Comparison of ENCODE assay signal across 14 cellular contexts in the genomic region with DNA sequence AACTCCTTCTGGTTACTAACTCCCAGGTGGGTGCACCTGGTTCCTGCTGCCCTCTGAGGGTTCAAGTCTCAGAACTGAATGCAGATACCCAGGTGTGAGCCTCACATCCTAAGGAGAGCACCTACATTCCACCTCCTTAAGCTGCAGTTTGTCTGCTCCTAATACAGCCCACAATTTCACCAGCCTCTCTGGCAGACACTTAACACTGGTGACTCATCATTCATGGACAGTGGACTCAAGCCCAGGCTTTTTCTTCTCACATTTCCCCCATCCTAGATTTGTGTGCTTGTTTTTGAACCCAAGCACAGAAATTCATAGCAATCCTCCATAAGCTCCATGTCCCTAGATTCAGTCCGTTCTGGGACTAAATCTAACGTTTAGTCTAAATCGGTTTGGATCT. TPM values are rescaled to one million over a fixed set of nuclear protein-coding genes. Genes with fewer than 3 reads are reported as not detected.
A peak's percentile ranks its signal among the peaks of the same experiment; 100 is the strongest.
DNase-seq lines count a peak whose midpoint lies in the region; ATAC-seq, FAIRE-seq and TF ChIP-seq lines count a peak whose summit lies in the region.
"Had no signal": no experiment of that assay in that cellular context is flagged by ENCODE, and none has a peak within 500 bp of the region (broad histone marks: within the 10 kb centered on the region; RNA-seq: fewer than 3 reads in every experiment).

No MANE protein-coding gene starts in this region.

- CTCF ChIA-PET in HepG2 (lab: Yijun Ruan, JAX; ENCODE audit: low intra/inter-chr PET ratio, low total read pairs), result no interaction called here

- DNase-seq in right lobe of liver (no peak), HepG2 (ENCODE audit: low spot score) (no peak), bronchial epithelial cell (ENCODE audit: low read depth) (peak; percentile 82), left lobe of liver (ENCODE audit: low spot score) (no peak), tibial artery (no peak), COR-L47 (lab: John Stamatoyannopoulos, UW) (no peak)
- no peak for DNase-seq in activated CD8-positive, alpha-beta memory T cell treated with anti-CD3 and anti-CD28 coated beads, Interleukin-2, amount 50 U/mL, for 48 hours
- DNase-seq: activated CD4-positive, alpha-beta T cell treated with anti-CD3 and anti-CD28 coated beads, Interleukin-2, amount 50 U/mL, for 4 hours; effector CD4-positive, alpha-beta T cell; HFFc6; naive thymus-derived CD8-positive, alpha-beta T cell; NCI-H748 treated with DMSO at 0.1 percent for 48 hours had no signal

- no TSS peak for BruUV-seq in HepG2 (replicated peaks; lab: Mats Ljungman, UMichigan)

- H3K4me1 ChIP-seq in right lobe of liver, result peaks cover 0 to 13% (median 3%) of the 10 kb centered on the region in 4 donors
- H3K4me1 ChIP-seq in HepG2 (ENCODE audit: insufficient read depth, low read length), result peaks cover 4% of the 10 kb centered on the region
- H3K4me1 ChIP-seq in tibial artery, result peaks cover 0 to 11% (median 1%) of the 10 kb centered on the region in 4 donors

- H3K9me3 ChIP-seq in right lobe of liver (no peaks in the 10 kb centered on the region), HepG2 (ENCODE audit: low read length) (no peaks in the 10 kb centered on the region), tibial artery (no peaks in the 10 kb centered on the region)

- POLR2A ChIA-PET in HepG2 (lab: Yijun Ruan, JAX), result no interaction called here

- in situ Hi-C loops in HepG2 (cut with HindIII; ENCODE audit: extremely low pct_ligation_motif_present, low pct_unique_long_range_greater_than_20kb), result loop anchor here (10.0 to 25.0 kb wide), 3 partner anchors 683 to 1370 kb away; no protein-coding TSS in a partner anchor

- H3K27ac ChIP-seq in right lobe of liver (no peak overlapping the region), HepG2 (ENCODE audit: extremely low read length, insufficient read depth, low read length) (no peak overlapping the region), tibial artery (no peak overlapping the region)

- FAIRE-seq in HepG2 (lab: Jason Lieb, UNC), result no peak
- FAIRE-seq in bronchial epithelial cell (lab: Jason Lieb, UNC), result peak; percentile 58
- FAIRE-seq: GM19239 had no signal

- no peak for TF ChIP-seq RAD21 in HepG2 (CRISPR knock-in tag; IDR thresholded peaks at IDR 0.05)

- no peaks in the 10 kb centered on the region for H3K79me2 ChIP-seq in HepG2 (ENCODE audit: insufficient read depth, low read length)

- 60% methylated on average over 1 of the region's 3 CpGs for WGBS in right lobe of liver (ENCODE audit: insufficient coverage, low coverage, low lambda C conversion rate, missing lambda C conversion rate)
- WGBS in HepG2 (ENCODE audit: low lambda C conversion rate), result 41% methylated on average over 3 of the region's 3 CpGs

- TF ChIP-seq CTCF in right lobe of liver (IDR thresholded peaks at IDR 0.05), result no peak
- TF ChIP-seq CTCF in HepG2 (CRISPR knock-in tag; IDR thresholded peaks at IDR 0.05), result no peak
- TF ChIP-seq CTCF in bronchial epithelial cell (IDR thresholded peaks at IDR 0.05; ENCODE audit: insufficient read depth, low read length, severe bottlenecking), result no peak
- no peak for TF ChIP-seq CTCF in tibial artery (IDR thresholded peaks at IDR 0.05)

- TF ChIP-seq EP300 in HepG2 (IDR thresholded peaks at IDR 0.05; ENCODE audit: low read depth in 2 of 2, low read length in 2 of 2) (no peak), HepG2 (CRISPR knock-in tag; IDR thresholded peaks at IDR 0.05; ENCODE audit: borderline replicate concordance) (no peak)

- H3K4me2 ChIP-seq in HepG2 (ENCODE audit: low read depth, low read length), result no peak overlapping the region

- TF ChIP-seq POLR2A in right lobe of liver (IDR thresholded peaks at IDR 0.05), result no peak
- no peak for TF ChIP-seq POLR2A in HepG2 (IDR thresholded peaks at IDR 0.05; ENCODE audit: insufficient read depth in 1 of 2, low read depth in 2 of 2, low read length in 2 of 2)

- H2AFZ ChIP-seq in HepG2 (ENCODE audit: low read length), result no peak overlapping the region

- H3K4me3 ChIP-seq in right lobe of liver, result no peak overlapping the region
- H3K4me3 ChIP-seq in HepG2 (replicated peaks in 1 of 3; ENCODE audit: insufficient read depth in 1 of 3, low read depth in 2 of 3, low read length in 3 of 3), result no peak overlapping the region
- no peak overlapping the region for H3K4me3 ChIP-seq in bronchial epithelial cell (ENCODE audit: low read depth, low read length)
- no peak overlapping the region for H3K4me3 ChIP-seq in tibial artery

- H3K9ac ChIP-seq in HepG2 (ENCODE audit: insufficient read depth, low read depth, low read length), result no peak overlapping the region

- H3K36me3 ChIP-seq in right lobe of liver (no peaks in the 10 kb centered on the region), HepG2 (replicated peaks in 1 of 2; ENCODE audit: control insufficient read depth in 1 of 2, insufficient read depth in 2 of 2, low read length in 2 of 2) (no peaks in the 10 kb centered on the region), bronchial epithelial cell (ENCODE audit: control insufficient read depth, insufficient read depth, low read length) (no peaks in the 10 kb centered on the region), tibial artery (no peaks in the 10 kb centered on the region)

- ATAC-seq in right lobe of liver, result peak; percentile 38 to 78 (median 58)
- no peak for ATAC-seq in HepG2
- ATAC-seq in left lobe of liver, result peak; percentile 52
- ATAC-seq in HG02970 (IDR thresholded peaks at IDR 0.05; ENCODE audit: low FRiP score, unreplicated experiment), result no peak
- ATAC-seq: naive thymus-derived CD8-positive, alpha-beta T cell had no signal

- no peaks in the 10 kb centered on the region for H4K20me1 ChIP-seq in HepG2 (ENCODE audit: insufficient read depth, low read length)

- intact Hi-C loops in right lobe of liver (cut with DNase I), result no loop called here
- intact Hi-C loops in HepG2 (cut with micrococcal nuclease; ENCODE audit: unreplicated experiment), result loop anchor here (10.0 kb wide), 1 partner anchor 1103 kb away; no protein-coding TSS in a partner anchor
- intact Hi-C loops in tibial artery (cut with DNase I; ENCODE audit: low total_unique reads), result loop anchor here (10.0 kb wide), 1 partner anchor 1483 kb away; no protein-coding TSS in a partner anchor

- H3K27me3 ChIP-seq in right lobe of liver (no peaks in the 10 kb centered on the region), HepG2 (ENCODE audit: control insufficient read depth in 1 of 2, insufficient read depth in 2 of 2, low read length in 2 of 2) (peaks cover 0 to 3% of the 10 kb centered on the region in 2 experiments; a peak in 2 of 5 replicates), bronchial epithelial cell (ENCODE audit: control insufficient read depth, insufficient read depth, low read length) (no peaks in the 10 kb centered on the region), tibial artery (peaks cover 0 to 4% of the 10 kb centered on the region in 2 donors)

TF ChIP-seq in HepG2, 621 proteins besides CTCF, POLR2A, EP300 and RAD21 (continues in another document):
- no peak for TF ChIP-seq MIER3 (CRISPR knock-in tag; IDR thresholded peaks at IDR 0.05; ENCODE audit: borderline replicate concordance)
- TF ChIP-seq ZNF460 (CRISPR knock-in tag; IDR thresholded peaks at IDR 0.05; ENCODE audit: borderline replicate concordance), result no peak
- no peak for TF ChIP-seq ZNF225 (CRISPR knock-in tag; IDR thresholded peaks at IDR 0.05)
- TF ChIP-seq ZNF256 (CRISPR knock-in tag; conservative IDR thresholded peaks at IDR 0.05), result no peak
- TF ChIP-seq TBP (CRISPR knock-in tag; IDR thresholded peaks at IDR 0.05), result no peak
- no peak for TF ChIP-seq SOX13 (IDR thresholded peaks at IDR 0.05)
- TF ChIP-seq SOX13 (CRISPR knock-in tag; conservative IDR thresholded peaks at IDR 0.05 in 1 of 2, IDR thresholded peaks at IDR 0.05 in 1 of 2), result no peak
- TF ChIP-seq ZMAT3 (CRISPR knock-in tag; conservative IDR thresholded peaks at IDR 0.05), result no peak
- TF ChIP-seq, protein P1, sequence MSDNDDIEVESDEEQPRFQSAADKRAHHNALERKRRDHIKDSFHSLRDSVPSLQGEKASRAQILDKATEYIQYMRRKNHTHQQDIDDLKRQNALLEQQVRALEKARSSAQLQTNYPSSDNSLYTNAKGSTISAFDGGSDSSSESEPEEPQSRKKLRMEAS (IDR thresholded peaks at IDR 0.05), result no peak

RNA-seq across cellular contexts. Expression of gene MAF, which starts 7.0 kb away (rescaled TPM):
- total RNA-seq in right lobe of liver (10 to 100 TPM; 19.0 to 43.8 (median 27.7) TPM), HepG2 (2016; rRNA removed; fragmentation: Illumina TruSeq; extraction: Trizol) (0.10 and 0.31 TPM in 2 replicates), bronchial epithelial cell (4.2 and 6.3 TPM in 2 replicates), left lobe of liver (44.0 TPM)
- under 0.01 and 0.10 TPM in 2 replicates for total RNA-seq in HepG2 (2016; cell fraction: cytosol; rRNA removed; fragmentation: Illumina TruSeq; extraction: Trizol; ENCODE audit: low read depth)
- 0.15 and 0.30 TPM in 2 replicates for total RNA-seq in HepG2 (2016; cell fraction: insoluble cytoplasmic fraction; rRNA removed; fragmentation: Illumina TruSeq; extraction: Trizol)
- total RNA-seq in HepG2 (2016; cell fraction: membrane; rRNA removed; fragmentation: Illumina TruSeq; extraction: Trizol), result 0.06 and 0.14 TPM in 2 replicates
- total RNA-seq in HepG2 (2016; cell fraction: nucleus; rRNA removed; fragmentation: Illumina TruSeq; extraction: Trizol), result 0.47 and 0.65 TPM in 2 replicates
- polyA plus RNA-seq in HepG2 (2011; rRNA removed), result 0.07 and 0.13 TPM in 2 replicates
- 0.01 and 0.09 TPM in 2 replicates for polyA plus RNA-seq in HepG2 (2011; cell fraction: cytosol; rRNA removed)
- polyA plus RNA-seq in HepG2 (2011; cell fraction: nucleus; rRNA removed), result 0.18 and 0.31 TPM in 2 replicates
- polyA plus RNA-seq in HepG2 (2012), result 0.03 and 0.04 TPM in 2 replicates
- not detected in 2 replicates for polyA plus RNA-seq in HepG2 (2016; cell fraction: cytosol; fragmentation: Illumina TruSeq; extraction: Trizol; ENCODE audit: low read depth)
- polyA plus RNA-seq in HepG2 (2016; cell fraction: insoluble cytoplasmic fraction; fragmentation: Illumina TruSeq; extraction: Trizol; ENCODE audit: low read depth), result 0.25 and 0.30 TPM in 2 replicates
- polyA plus RNA-seq in HepG2 (2016; cell fraction: membrane; fragmentation: Illumina TruSeq; extraction: Trizol; ENCODE audit: low read depth), result 0.08 and 0.10 TPM in 2 replicates
- 0.51 and 0.52 TPM in 2 replicates for polyA plus RNA-seq in HepG2 (2016; cell fraction: nucleus; fragmentation: Illumina TruSeq; extraction: Trizol; ENCODE audit: insufficient read depth, low read depth)
- 0.12 TPM in 1 of 2 replicates, not detected in the other for polyA minus RNA-seq in HepG2 (2011; rRNA and poly(A)+ RNA removed; ENCODE audit: low replicate concordance)
- 0.20 and 0.35 TPM in 2 replicates for polyA minus RNA-seq in HepG2 (2011; cell fraction: cytosol; rRNA and poly(A)+ RNA removed)
- polyA minus RNA-seq in HepG2 (2011; cell fraction: nucleus; rRNA and poly(A)+ RNA removed), result 0.25 and 0.26 TPM in 2 replicates
- total RNA-seq: HFFc6 had no signal

Comparison
In these comparisons a context has a peak if more than half of its experiments do, and no peak if none do; other contexts are left out.
1. ATAC-seq: peak in right lobe of liver (4 of 4) and left lobe of liver (single experiment); none in HepG2 (single experiment) and HG02970 (single experiment).
2. intact Hi-C loops: an anchor here in HepG2 (10.0 kb wide) and tibial artery (10.0 kb wide); none called in right lobe of liver.